ENCODE assay signal across 1 cellular context in the genomic region with DNA sequence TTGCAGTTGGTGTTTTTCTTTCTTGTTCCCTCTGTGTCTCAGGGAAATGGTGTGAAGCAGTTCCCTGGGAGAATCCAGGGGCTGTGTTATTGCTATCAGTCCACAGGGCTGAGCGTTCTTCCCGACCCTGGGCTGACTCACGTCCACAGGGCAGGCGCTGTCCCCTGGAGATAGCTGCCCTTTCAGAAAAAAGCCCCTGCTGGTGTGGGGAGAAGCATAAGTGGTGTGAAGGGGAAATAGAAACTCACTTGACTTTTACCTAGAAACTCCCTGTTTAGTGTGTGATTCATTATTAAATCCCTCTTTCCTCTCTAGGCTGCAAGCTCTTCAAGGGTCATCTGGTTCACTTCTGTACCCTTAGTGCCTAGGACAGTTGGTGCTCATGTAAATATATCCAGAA.
TF ChIP-seq lines count a peak whose summit lies in the region.

No MANE protein-coding gene starts in this region.

TF ChIP-seq in K562, 482 proteins besides CTCF, POLR2A, EP300 and RAD21 (continued from another document):
- TF ChIP-seq, protein P1, sequence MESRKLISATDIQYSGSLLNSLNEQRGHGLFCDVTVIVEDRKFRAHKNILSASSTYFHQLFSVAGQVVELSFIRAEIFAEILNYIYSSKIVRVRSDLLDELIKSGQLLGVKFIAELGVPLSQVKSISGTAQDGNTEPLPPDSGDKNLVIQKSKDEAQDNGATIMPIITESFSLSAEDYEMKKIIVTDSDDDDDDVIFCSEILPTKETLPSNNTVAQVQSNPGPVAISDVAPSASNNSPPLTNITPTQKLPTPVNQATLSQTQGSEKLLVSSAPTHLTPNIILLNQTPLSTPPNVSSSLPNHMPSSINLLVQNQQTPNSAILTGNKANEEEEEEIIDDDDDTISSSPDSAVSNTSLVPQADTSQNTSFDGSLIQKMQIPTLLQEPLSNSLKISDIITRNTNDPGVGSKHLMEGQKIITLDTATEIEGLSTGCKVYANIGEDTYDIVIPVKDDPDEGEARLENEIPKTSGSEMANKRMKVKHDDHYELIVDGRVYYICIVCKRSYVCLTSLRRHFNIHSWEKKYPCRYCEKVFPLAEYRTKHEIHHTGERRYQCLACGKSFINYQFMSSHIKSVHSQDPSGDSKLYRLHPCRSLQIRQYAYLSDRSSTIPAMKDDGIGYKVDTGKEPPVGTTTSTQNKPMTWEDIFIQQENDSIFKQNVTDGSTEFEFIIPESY (CRISPR knock-in tag; IDR thresholded peaks at IDR 0.05): no peak
- TF ChIP-seq ZNF384 (IDR thresholded peaks at IDR 0.05; ENCODE audit: low read depth, low read length): no peak
- TF ChIP-seq ZKSCAN3 (CRISPR knock-in tag; IDR thresholded peaks at IDR 0.05): no peak
- no peak for TF ChIP-seq HOXB6 (CRISPR knock-in tag; IDR thresholded peaks at IDR 0.05; ENCODE audit: borderline replicate concordance)
- TF ChIP-seq JUND (IDR thresholded peaks at IDR 0.05; ENCODE audit: borderline replicate concordance, low read depth, low read length): peak; percentile 69; the same call in 1 of the 2 replicates
- TF ChIP-seq JUND (tag; IDR thresholded peaks at IDR 0.05; ENCODE audit: borderline replicate concordance, low read depth, low read length): no peak
- TF ChIP-seq SMARCE1 (IDR thresholded peaks at IDR 0.05): peak; percentile 32; the same call in 1 of the 2 replicates
- no peak for TF ChIP-seq MEIS2 (IDR thresholded peaks at IDR 0.05; ENCODE audit: partially characterized antibody)
- no peak for TF ChIP-seq HBP1 (CRISPR knock-in tag; IDR thresholded peaks at IDR 0.05)
- no peak for TF ChIP-seq ZFP36 (IDR thresholded peaks at IDR 0.05; ENCODE audit: low read depth, low read length, partially characterized antibody)
- TF ChIP-seq NFATC3 (IDR thresholded peaks at IDR 0.05): no peak
- no peak for TF ChIP-seq HLTF (IDR thresholded peaks at IDR 0.05)
- TF ChIP-seq USF1 (CRISPR knock-in tag; IDR thresholded peaks at IDR 0.05): no peak
- TF ChIP-seq ELF1 (tag; IDR thresholded peaks at IDR 0.05): no peak
- TF ChIP-seq ZKSCAN1 (IDR thresholded peaks at IDR 0.05; ENCODE audit: low read depth, low read length): no peak
- TF ChIP-seq, protein P2, sequence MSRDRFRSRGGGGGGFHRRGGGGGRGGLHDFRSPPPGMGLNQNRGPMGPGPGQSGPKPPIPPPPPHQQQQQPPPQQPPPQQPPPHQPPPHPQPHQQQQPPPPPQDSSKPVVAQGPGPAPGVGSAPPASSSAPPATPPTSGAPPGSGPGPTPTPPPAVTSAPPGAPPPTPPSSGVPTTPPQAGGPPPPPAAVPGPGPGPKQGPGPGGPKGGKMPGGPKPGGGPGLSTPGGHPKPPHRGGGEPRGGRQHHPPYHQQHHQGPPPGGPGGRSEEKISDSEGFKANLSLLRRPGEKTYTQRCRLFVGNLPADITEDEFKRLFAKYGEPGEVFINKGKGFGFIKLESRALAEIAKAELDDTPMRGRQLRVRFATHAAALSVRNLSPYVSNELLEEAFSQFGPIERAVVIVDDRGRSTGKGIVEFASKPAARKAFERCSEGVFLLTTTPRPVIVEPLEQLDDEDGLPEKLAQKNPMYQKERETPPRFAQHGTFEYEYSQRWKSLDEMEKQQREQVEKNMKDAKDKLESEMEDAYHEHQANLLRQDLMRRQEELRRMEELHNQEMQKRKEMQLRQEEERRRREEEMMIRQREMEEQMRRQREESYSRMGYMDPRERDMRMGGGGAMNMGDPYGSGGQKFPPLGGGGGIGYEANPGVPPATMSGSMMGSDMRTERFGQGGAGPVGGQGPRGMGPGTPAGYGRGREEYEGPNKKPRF (IDR thresholded peaks at IDR 0.05; ENCODE audit: low read depth, low read length): no peak
- peak; percentile 84 for TF ChIP-seq MYNN (IDR thresholded peaks at IDR 0.05)
- TF ChIP-seq MYNN (CRISPR knock-in tag; IDR thresholded peaks at IDR 0.05): no peak
- TF ChIP-seq, protein P3, sequence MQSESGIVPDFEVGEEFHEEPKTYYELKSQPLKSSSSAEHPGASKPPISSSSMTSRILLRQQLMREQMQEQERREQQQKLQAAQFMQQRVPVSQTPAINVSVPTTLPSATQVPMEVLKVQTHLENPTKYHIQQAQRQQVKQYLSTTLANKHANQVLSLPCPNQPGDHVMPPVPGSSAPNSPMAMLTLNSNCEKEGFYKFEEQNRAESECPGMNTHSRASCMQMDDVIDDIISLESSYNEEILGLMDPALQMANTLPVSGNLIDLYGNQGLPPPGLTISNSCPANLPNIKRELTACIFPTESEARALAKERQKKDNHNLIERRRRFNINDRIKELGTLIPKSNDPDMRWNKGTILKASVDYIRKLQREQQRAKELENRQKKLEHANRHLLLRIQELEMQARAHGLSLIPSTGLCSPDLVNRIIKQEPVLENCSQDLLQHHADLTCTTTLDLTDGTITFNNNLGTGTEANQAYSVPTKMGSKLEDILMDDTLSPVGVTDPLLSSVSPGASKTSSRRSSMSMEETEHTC (IDR thresholded peaks at IDR 0.05): no peak
- TF ChIP-seq MTA2 (IDR thresholded peaks at IDR 0.05; ENCODE audit: low read depth): peak; percentile 32
- no peak for TF ChIP-seq OTX1 (CRISPR knock-in tag; IDR thresholded peaks at IDR 0.05)
- TF ChIP-seq ZBTB17 (CRISPR knock-in tag; IDR thresholded peaks at IDR 0.05): no peak
- peak; percentile 39; the same call in 1 of the 2 replicates for TF ChIP-seq SMARCA4 (IDR thresholded peaks at IDR 0.05)
- TF ChIP-seq, protein P4, sequence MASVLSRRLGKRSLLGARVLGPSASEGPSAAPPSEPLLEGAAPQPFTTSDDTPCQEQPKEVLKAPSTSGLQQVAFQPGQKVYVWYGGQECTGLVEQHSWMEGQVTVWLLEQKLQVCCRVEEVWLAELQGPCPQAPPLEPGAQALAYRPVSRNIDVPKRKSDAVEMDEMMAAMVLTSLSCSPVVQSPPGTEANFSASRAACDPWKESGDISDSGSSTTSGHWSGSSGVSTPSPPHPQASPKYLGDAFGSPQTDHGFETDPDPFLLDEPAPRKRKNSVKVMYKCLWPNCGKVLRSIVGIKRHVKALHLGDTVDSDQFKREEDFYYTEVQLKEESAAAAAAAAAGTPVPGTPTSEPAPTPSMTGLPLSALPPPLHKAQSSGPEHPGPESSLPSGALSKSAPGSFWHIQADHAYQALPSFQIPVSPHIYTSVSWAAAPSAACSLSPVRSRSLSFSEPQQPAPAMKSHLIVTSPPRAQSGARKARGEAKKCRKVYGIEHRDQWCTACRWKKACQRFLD (CRISPR knock-in tag; IDR thresholded peaks at IDR 0.05): no peak
- peak; percentile 60 for TF ChIP-seq CBFA2T2 (conservative IDR thresholded peaks at IDR 0.05)
- TF ChIP-seq ZNF785 (CRISPR knock-in tag; IDR thresholded peaks at IDR 0.05): no peak
- TF ChIP-seq TCF3 (CRISPR knock-in tag; IDR thresholded peaks at IDR 0.05): peak; percentile 74
- TF ChIP-seq TAL1 (IDR thresholded peaks at IDR 0.05): peak; percentile 31; the same call in 1 of the 2 replicates
- TF ChIP-seq ZNF12 (CRISPR knock-in tag; IDR thresholded peaks at IDR 0.05): no peak
- TF ChIP-seq ZNF280A (IDR thresholded peaks at IDR 0.05; ENCODE audit: low read depth, partially characterized antibody): no peak
- TF ChIP-seq HDGF (IDR thresholded peaks at IDR 0.05): no peak
- no peak for TF ChIP-seq TARDBP (IDR thresholded peaks at IDR 0.05)
- TF ChIP-seq JUN (IDR thresholded peaks at IDR 0.05; ENCODE audit: borderline replicate concordance, low read depth, low read length): 0 out of 2 replicates have a peak, but pooled peaks have one; percentile 28
- TF ChIP-seq JUN (CRISPR knock-in tag; IDR thresholded peaks at IDR 0.05; ENCODE audit: borderline replicate concordance): no peak
- TF ChIP-seq, protein P5, sequence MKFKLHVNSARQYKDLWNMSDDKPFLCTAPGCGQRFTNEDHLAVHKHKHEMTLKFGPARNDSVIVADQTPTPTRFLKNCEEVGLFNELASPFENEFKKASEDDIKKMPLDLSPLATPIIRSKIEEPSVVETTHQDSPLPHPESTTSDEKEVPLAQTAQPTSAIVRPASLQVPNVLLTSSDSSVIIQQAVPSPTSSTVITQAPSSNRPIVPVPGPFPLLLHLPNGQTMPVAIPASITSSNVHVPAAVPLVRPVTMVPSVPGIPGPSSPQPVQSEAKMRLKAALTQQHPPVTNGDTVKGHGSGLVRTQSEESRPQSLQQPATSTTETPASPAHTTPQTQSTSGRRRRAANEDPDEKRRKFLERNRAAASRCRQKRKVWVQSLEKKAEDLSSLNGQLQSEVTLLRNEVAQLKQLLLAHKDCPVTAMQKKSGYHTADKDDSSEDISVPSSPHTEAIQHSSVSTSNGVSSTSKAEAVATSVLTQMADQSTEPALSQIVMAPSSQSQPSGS (CRISPR knock-in tag; IDR thresholded peaks at IDR 0.05): no peak
- no peak for TF ChIP-seq ZNF518B (CRISPR knock-in tag; IDR thresholded peaks at IDR 0.05)
- TF ChIP-seq FOSL1 (tag; conservative IDR thresholded peaks at IDR 0.05): peak; percentile 77
- TF ChIP-seq DPF2 (IDR thresholded peaks at IDR 0.05): peak; percentile 39; the same call in 1 of the 2 replicates
- TF ChIP-seq, protein P6, sequence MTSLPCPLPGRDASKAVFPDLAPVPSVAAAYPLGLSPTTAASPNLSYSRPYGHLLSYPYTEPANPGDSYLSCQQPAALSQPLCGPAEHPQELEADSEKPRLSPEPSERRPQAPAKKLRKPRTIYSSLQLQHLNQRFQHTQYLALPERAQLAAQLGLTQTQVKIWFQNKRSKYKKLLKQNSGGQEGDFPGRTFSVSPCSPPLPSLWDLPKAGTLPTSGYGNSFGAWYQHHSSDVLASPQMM (CRISPR knock-in tag; IDR thresholded peaks at IDR 0.05): no peak
- TF ChIP-seq PHF21A (IDR thresholded peaks at IDR 0.05; ENCODE audit: borderline replicate concordance, low read depth): 0 out of 2 replicates have a peak, but pooled peaks have one; percentile 31
- TF ChIP-seq, protein P7, sequence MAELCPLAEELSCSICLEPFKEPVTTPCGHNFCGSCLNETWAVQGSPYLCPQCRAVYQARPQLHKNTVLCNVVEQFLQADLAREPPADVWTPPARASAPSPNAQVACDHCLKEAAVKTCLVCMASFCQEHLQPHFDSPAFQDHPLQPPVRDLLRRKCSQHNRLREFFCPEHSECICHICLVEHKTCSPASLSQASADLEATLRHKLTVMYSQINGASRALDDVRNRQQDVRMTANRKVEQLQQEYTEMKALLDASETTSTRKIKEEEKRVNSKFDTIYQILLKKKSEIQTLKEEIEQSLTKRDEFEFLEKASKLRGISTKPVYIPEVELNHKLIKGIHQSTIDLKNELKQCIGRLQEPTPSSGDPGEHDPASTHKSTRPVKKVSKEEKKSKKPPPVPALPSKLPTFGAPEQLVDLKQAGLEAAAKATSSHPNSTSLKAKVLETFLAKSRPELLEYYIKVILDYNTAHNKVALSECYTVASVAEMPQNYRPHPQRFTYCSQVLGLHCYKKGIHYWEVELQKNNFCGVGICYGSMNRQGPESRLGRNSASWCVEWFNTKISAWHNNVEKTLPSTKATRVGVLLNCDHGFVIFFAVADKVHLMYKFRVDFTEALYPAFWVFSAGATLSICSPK (IDR thresholded peaks at IDR 0.05; ENCODE audit: borderline replicate concordance): no peak
